ENCODE assay signal across 25 cellular contexts in genomic region chr10:68359189-68359588, GRCh38.
"Had no signal": no experiment of that assay in that cellular context is flagged by ENCODE, and none has a peak within 500 bp of the region (broad histone marks: within the 10 kb centered on the region; RNA-seq: fewer than 3 reads in every experiment).

No MANE protein-coding gene starts in this region.

- ATAC-seq: activated CD8-positive, alpha-beta T cell treated with anti-CD3 and anti-CD28 coated beads for 36 hours; activated naive CD8-positive, alpha-beta T cell treated with anti-CD3 and anti-CD28 coated beads, Interleukin-2, amount 50 U/mL, for 24 hours; body of pancreas; esophagus mucosa; gastrocnemius medialis; heart left ventricle; WTC11 had no signal

- H3K9me3 ChIP-seq: adrenal gland, body of pancreas, colonic mucosa, gastrocnemius medialis, heart left ventricle had no signal

- H3K36me3 ChIP-seq: colonic mucosa had no signal

- H3K27me3 ChIP-seq: adrenal gland, body of pancreas, colonic mucosa, gastrocnemius medialis, heart left ventricle had no signal

- H3K27ac ChIP-seq: adrenal gland, body of pancreas, colonic mucosa, gastrocnemius medialis, heart left ventricle, VCaP had no signal

- H3K4me1 ChIP-seq: adrenal gland, body of pancreas, colonic mucosa, gastrocnemius medialis, heart left ventricle had no signal

- H3K4me3 ChIP-seq: adrenal gland, body of pancreas, colonic mucosa, gastrocnemius medialis, heart left ventricle had no signal

- DNase-seq: activated CD4-positive, alpha-beta T cell treated with anti-CD3 and anti-CD28 coated beads for 48 hours; activated CD4-positive, alpha-beta T cell treated with anti-CD3 and anti-CD28 coated beads, Interleukin-2, amount 50 U/mL, for 1 hour; activated CD4-positive, alpha-beta T cell treated with anti-CD3 and anti-CD28 coated beads, Interleukin-2, amount 50 U/mL, for 48 hours; activated CD8-positive, alpha-beta memory T cell treated with anti-CD3 and anti-CD28 coated beads for 24 hours; activated CD8-positive, alpha-beta T cell treated with anti-CD3 and anti-CD28 coated beads for 36 hours; activated effector memory CD4-positive, alpha-beta T cell treated with anti-CD3 and anti-CD28 coated beads, Interleukin-2, amount 50 U/mL, for 16 hours; activated naive CD4-positive, alpha-beta T cell treated with anti-CD3 and anti-CD28 coated beads for 36 hours; activated naive CD8-positive, alpha-beta T cell treated with anti-CD3 and anti-CD28 coated beads for 36 hours; activated naive CD8-positive, alpha-beta T cell treated with anti-CD3 and anti-CD28 coated beads, Interleukin-2, amount 50 U/mL, for 24 hours; activated T-cell treated with anti-CD3 and anti-CD28 coated beads, Interleukin-2, amount 50 U/mL, for 48 hours; adrenal gland; amygdala; aorta; body of pancreas; caudate nucleus; colonic mucosa; effector CD8-positive, alpha-beta T cell; foreskin fibroblast; gastrocnemius medialis; glutamatergic neuron; heart left ventricle; T-helper 2 cell had no signal
